In genomic region chr2:237408280-237408679, GRCh38 we compare ENCODE assay signal across 1 cellular context.
TF ChIP-seq lines count a peak whose summit lies in the region.

No MANE protein-coding gene starts in this region.

TF ChIP-seq in A549, 52 proteins besides CTCF, POLR2A, EP300 and RAD21 (continued from another document):
- peak; percentile 21 for TF ChIP-seq MAFK (IDR thresholded peaks at IDR 0.05; ENCODE audit: partially characterized antibody)
